13 cellular contexts compared by ENCODE assay signal in genomic region chr1:56255516-56256181, GRCh38.
DNase-seq lines count a peak whose midpoint lies in the region; ATAC-seq and TF ChIP-seq lines count a peak whose summit lies in the region.
"Had no signal": no experiment of that assay in that cellular context is flagged by ENCODE, and none has a peak within 500 bp of the region (broad histone marks: within the 10 kb centered on the region; RNA-seq: fewer than 3 reads in every experiment).

No MANE protein-coding gene starts in this region.

- DNase-seq in AG08396 (ENCODE audit: low spot score) (peak; percentile 54), RPMI7951 (ENCODE audit: low read depth) (peak; percentile 34), trophoblast cell (peak; percentile 79 to 86), NCI-H2196 treated with DMSO at 0.1 percent for 48 hours (lab: John Stamatoyannopoulos, UW; ENCODE audit: unreplicated experiment) (no peak), GF-D8 (lab: John Stamatoyannopoulos, UW) (no peak), ecto neural progenitor cell (ENCODE audit: low spot score) (no peak)
- no peak for DNase-seq in T-helper 2 cell treated with Interferon-gamma antibody and Interleukin-4, amounts not matched to agents 5 μg/mL and 100 μg/mL, for 36 hours (ENCODE audit: low spot score)
- DNase-seq: amygdala, midbrain, T-helper 17 cell had no signal

- H3K4me2 ChIP-seq in trophoblast cell (ENCODE audit: low read length) = no peak overlapping the region
- H3K4me2 ChIP-seq: BLaER1 had no signal

- no peak overlapping the region for H2BK12ac ChIP-seq in trophoblast cell (ENCODE audit: low read length)

- H3K27me3 Mint-ChIP-seq in T-helper 2 cell treated with Interferon-gamma antibody and Interleukin-4, amounts not matched to agents 5 μg/mL and 100 μg/mL, for 36 hours (ENCODE audit: low read depth) = no peaks in the 10 kb centered on the region
- H3K27me3 Mint-ChIP-seq: stimulated activated naive CD8-positive, alpha-beta T cell treated with anti-CD3 and anti-CD28 coated beads, Interleukin-15, Interleukin-2, amounts not matched to agents 100 ng/mL and 50 ng/mL, for 24 hours; T-helper 17 cell had no signal

- H2BK120ac ChIP-seq in trophoblast cell (ENCODE audit: insufficient read depth, low read length, poor library complexity) = no peak overlapping the region

- no peak for TF ChIP-seq CTCF in gastroesophageal sphincter (IDR thresholded peaks at IDR 0.05)

- no peak for TF ChIP-seq POLR2A in gastroesophageal sphincter (IDR thresholded peaks at IDR 0.05)

- H3K27ac ChIP-seq in gastroesophageal sphincter (peak overlapping the region; percentile 41 to 61 (median 52)), trophoblast cell (ENCODE audit: low read depth, low read length) (no peak overlapping the region)
- H3K27ac ChIP-seq: BLaER1 had no signal

- peak; percentile 18 for TF ChIP-seq EP300 in gastroesophageal sphincter (IDR thresholded peaks at IDR 0.05)

- H3K79me1 ChIP-seq in trophoblast cell (ENCODE audit: low read length) = no peaks in the 10 kb centered on the region

- H3K14ac ChIP-seq in trophoblast cell (ENCODE audit: low read length) = no peak overlapping the region

- H3K23ac ChIP-seq in trophoblast cell (ENCODE audit: low read length) = no peak overlapping the region

- no peak overlapping the region for H4K8ac ChIP-seq in trophoblast cell (ENCODE audit: low read depth, low read length)

- H3K36me3 ChIP-seq in gastroesophageal sphincter (no peaks in the 10 kb centered on the region), trophoblast cell (ENCODE audit: control insufficient read depth in 1 of 2, insufficient read depth in 2 of 2, low read length in 2 of 2) (no peaks in the 10 kb centered on the region)
- H3K36me3 ChIP-seq: BLaER1 had no signal

- H3K9me3 ChIP-seq in gastroesophageal sphincter = peaks cover 0 to 6% (median 0%) of the 10 kb centered on the region in 3 donors
- H3K9me3 ChIP-seq in trophoblast cell (ENCODE audit: insufficient read depth, low read depth, low read length) = peaks cover 1% of the 10 kb centered on the region
- H3K9me3 ChIP-seq: BLaER1 had no signal

- H3K18ac ChIP-seq in trophoblast cell (ENCODE audit: low read length) = no peak overlapping the region

- no peaks in the 10 kb centered on the region for H3K9me3 Mint-ChIP-seq in T-helper 2 cell treated with Interferon-gamma antibody and Interleukin-4, amounts not matched to agents 5 μg/mL and 100 μg/mL, for 36 hours

- ATAC-seq in gastroesophageal sphincter = peak; percentile 95
- ATAC-seq: T-helper 17 cell had no signal

- H3K4me3 Mint-ChIP-seq in T-helper 2 cell treated with Interferon-gamma antibody and Interleukin-4, amounts not matched to agents 5 μg/mL and 100 μg/mL, for 36 hours = no peak overlapping the region
- H3K4me3 Mint-ChIP-seq: stimulated activated naive CD8-positive, alpha-beta T cell treated with anti-CD3 and anti-CD28 coated beads, Interleukin-15, Interleukin-2, amounts not matched to agents 100 ng/mL and 50 ng/mL, for 24 hours; T-helper 17 cell had no signal

- H2BK5ac ChIP-seq in trophoblast cell (ENCODE audit: low read depth, low read length, poor library complexity) = no peak overlapping the region

- H3K4me3 ChIP-seq in gastroesophageal sphincter = no peak overlapping the region
- H3K4me3 ChIP-seq in trophoblast cell (ENCODE audit: low read depth, low read length) = no peak overlapping the region
- H3K4me3 ChIP-seq: BLaER1 had no signal

- H3K9ac ChIP-seq in trophoblast cell (ENCODE audit: low read length) = no peak overlapping the region
- H3K9ac ChIP-seq: BLaER1 had no signal

- no peaks in the 10 kb centered on the region for H3K36me3 Mint-ChIP-seq in T-helper 2 cell treated with Interferon-gamma antibody and Interleukin-4, amounts not matched to agents 5 μg/mL and 100 μg/mL, for 36 hours (ENCODE audit: low read depth)

- H4K91ac ChIP-seq in trophoblast cell (ENCODE audit: low read depth, low read length) = no peak overlapping the region

- H3K79me2 ChIP-seq in trophoblast cell (ENCODE audit: control insufficient read depth, insufficient read depth, low read length, poor library complexity) = no peaks in the 10 kb centered on the region

- no peaks in the 10 kb centered on the region for H3K27me3 ChIP-seq in gastroesophageal sphincter
- no peaks in the 10 kb centered on the region for H3K27me3 ChIP-seq in trophoblast cell (ENCODE audit: insufficient read depth, low read length)
- H3K27me3 ChIP-seq: BLaER1 had no signal

- H4K12ac ChIP-seq in trophoblast cell (ENCODE audit: low read depth, low read length) = no peak overlapping the region

- H2AK5ac ChIP-seq in trophoblast cell (ENCODE audit: low read length) = no peak overlapping the region

- WGBS in gastroesophageal sphincter (ENCODE audit: low coverage in 1 of 2), 2 donors = 43 to 56% methylated on average over 1 to 5 of the region's 5 CpGs
- no CpG with 5 or more reads among the region's 5 CpGs for WGBS in trophoblast cell (ENCODE audit: extremely low coverage, insufficient coverage, insufficient read length)

- peaks cover 4 to 30% (median 6%) of the 10 kb centered on the region in 3 donors for H3K4me1 ChIP-seq in gastroesophageal sphincter
- H3K4me1 ChIP-seq in trophoblast cell (ENCODE audit: control insufficient read depth in 1 of 2, insufficient read depth in 2 of 2, low read length in 2 of 2) = peaks cover 0 to 3% of the 10 kb centered on the region in 2 experiments
- H3K4me1 ChIP-seq: BLaER1 had no signal

- no peak overlapping the region for H3K4ac ChIP-seq in trophoblast cell (ENCODE audit: low read depth, low read length)

- H2AFZ ChIP-seq in trophoblast cell (ENCODE audit: insufficient read depth, low read length, poor library complexity) = no peak overlapping the region

- H3K27ac Mint-ChIP-seq in T-helper 2 cell treated with Interferon-gamma antibody and Interleukin-4, amounts not matched to agents 5 μg/mL and 100 μg/mL, for 36 hours = no peak overlapping the region
- H3K27ac Mint-ChIP-seq: stimulated activated naive CD8-positive, alpha-beta T cell treated with anti-CD3 and anti-CD28 coated beads, Interleukin-15, Interleukin-2, amounts not matched to agents 100 ng/mL and 50 ng/mL, for 24 hours; T-helper 17 cell had no signal

- no peaks in the 10 kb centered on the region for H3K4me1 Mint-ChIP-seq in T-helper 2 cell treated with Interferon-gamma antibody and Interleukin-4, amounts not matched to agents 5 μg/mL and 100 μg/mL, for 36 hours (ENCODE audit: low read depth)
- H3K4me1 Mint-ChIP-seq: T-helper 17 cell had no signal

Comparison
In these comparisons a context has a peak if more than half of its experiments do, and no peak if none do; other contexts are left out.
1. DNase-seq: peak in AG08396 (single experiment), RPMI7951 (single experiment) and trophoblast cell (2 of 2); none in T-helper 2 cell treated with Interferon-gamma antibody and Interleukin-4, amounts not matched to agents 5 μg/mL and 100 μg/mL, for 36 hours (single experiment), NCI-H2196 treated with DMSO at 0.1 percent for 48 hours (single experiment), GF-D8 (single experiment) and ecto neural progenitor cell (single experiment).